ENCODE assay signal across 1 cellular context in genomic region chr3:47024932-47025331, GRCh38.
TF ChIP-seq lines count a peak whose summit lies in the region.

No MANE protein-coding gene starts in this region.

TF ChIP-seq in K562, 482 proteins besides CTCF, POLR2A, EP300 and RAD21:
- no peak for TF ChIP-seq ZNF311 (CRISPR knock-in tag; IDR thresholded peaks at IDR 0.05)
- no peak for TF ChIP-seq TBL1XR1 (IDR thresholded peaks at IDR 0.05; ENCODE audit: low read length in 2 of 2)
- no peak for TF ChIP-seq NONO (IDR thresholded peaks at IDR 0.05; ENCODE audit: low read depth in 2 of 2, low read length in 1 of 2)
- no peak for TF ChIP-seq HIVEP1 (CRISPR knock-in tag; IDR thresholded peaks at IDR 0.05)
- TF ChIP-seq ZNF668 (CRISPR knock-in tag; IDR thresholded peaks at IDR 0.05) = no peak
- no peak for TF ChIP-seq HBP1 (CRISPR knock-in tag; IDR thresholded peaks at IDR 0.05)
- TF ChIP-seq ZNF407 (IDR thresholded peaks at IDR 0.05; ENCODE audit: low read depth) = no peak
- TF ChIP-seq PHB (CRISPR knock-in tag; IDR thresholded peaks at IDR 0.05) = no peak
- no peak for TF ChIP-seq RBM34 (IDR thresholded peaks at IDR 0.05; ENCODE audit: borderline replicate concordance, insufficient read depth, low read length)
- no peak for TF ChIP-seq POLR3G (IDR thresholded peaks at IDR 0.05; ENCODE audit: extremely low read depth, insufficient read length, insufficient replicate concordance)
- TF ChIP-seq SIN3B (IDR thresholded peaks at IDR 0.05; ENCODE audit: low read depth) = no peak
- TF ChIP-seq CUX1 (CRISPR knock-in tag; IDR thresholded peaks at IDR 0.05) = no peak
- TF ChIP-seq PKNOX1 (IDR thresholded peaks at IDR 0.05) = no peak
- no peak for TF ChIP-seq ELK3 (CRISPR knock-in tag; IDR thresholded peaks at IDR 0.05)
- TF ChIP-seq HNRNPL (IDR thresholded peaks at IDR 0.05; ENCODE audit: low read depth, low read length) = no peak
- no peak for TF ChIP-seq TFE3 (CRISPR knock-in tag; IDR thresholded peaks at IDR 0.05)
- TF ChIP-seq CEBPB (tag; IDR thresholded peaks at IDR 0.05) = no peak
- no peak for TF ChIP-seq ZNF449 (CRISPR knock-in tag; IDR thresholded peaks at IDR 0.05)
TF ChIP-seq in K562: peak in this region for 0.
